8 cellular contexts compared by ENCODE assay signal in genomic region chr1:28775121-28775942, GRCh38. TPM values are rescaled to one million over a fixed set of nuclear protein-coding genes. Genes with fewer than 3 reads are reported as not detected.
A peak's percentile ranks its signal among the peaks of the same experiment; 100 is the strongest.
DNase-seq lines count a peak whose midpoint lies in the region; ATAC-seq, FAIRE-seq and TF ChIP-seq lines count a peak whose summit lies in the region.

No MANE protein-coding gene starts in this region.

- no peak for FAIRE-seq in kidney (lab: Jason Lieb, UNC)

- H3K4me3 ChIP-seq in mammary epithelial cell (replicated peaks in 1 of 3; ENCODE audit: insufficient read depth in 1 of 3, low read depth in 2 of 3, low read length in 3 of 3) (peak overlapping the region; percentile 14 to 41 (median 38)), kidney (ENCODE audit: low read length in 2 of 2) (peak overlapping the region; percentile 61 to 87), OCI-LY7 (ENCODE audit: low read depth, low read length, poor library complexity, severe bottlenecking) (no peak overlapping the region)

- DNase-seq in AG08396 (ENCODE audit: low spot score) (peak; percentile 58), mammary epithelial cell (peak; percentile 68), kidney (peak; percentile 92), NCI-H1694 (lab: John Stamatoyannopoulos, UW) (no peak), OCI-LY7 (ENCODE audit: low spot score) (no peak)
- DNase-seq in activated CD4-positive, CD25-positive, alpha-beta regulatory T cell treated with anti-CD3 and anti-CD28 coated beads, Interleukin-2, amount 50 U/mL, for 16 hours (ENCODE audit: low read depth, low spot score): peak; percentile 31
- peak; percentile 15 to 50 (median 22) for DNase-seq in stimulated activated CD4-positive, alpha-beta T cell treated with anti-CD3 and anti-CD28 coated beads, Interleukin-1b, Interleukin-23, amount 100 ng/mL, for 24 hours (ENCODE audit: low read depth in 4 of 4, low spot score in 1 of 4)

- dilution Hi-C loops in mammary epithelial cell (cut with HindIII; ENCODE audit: low sequenced_read_pairs): no loop called here

- H3K27me3 ChIP-seq in mammary epithelial cell (ENCODE audit: insufficient read depth, low read length): no peaks in the 10 kb centered on the region

- BruUV-seq in mammary epithelial cell (replicated peaks; lab: Mats Ljungman, UMichigan) (no TSS peak), OCI-LY7 (replicated peaks; lab: Mats Ljungman, UMichigan) (no TSS peak)

- H3K4me2 ChIP-seq in mammary epithelial cell (ENCODE audit: insufficient read depth, low read depth, low read length) (peak overlapping the region; percentile 73), OCI-LY7 (ENCODE audit: low read length) (no peak overlapping the region)

- POLR2A ChIA-PET in OCI-LY7 (lab: Charles Lee): interaction anchor here (0.6 kb wide), 1 partner anchor 22 kb away, joined by 3 read pairs; no protein-coding TSS in a partner anchor

- H3K4me1 ChIP-seq in mammary epithelial cell (ENCODE audit: insufficient read depth, low read length) (peaks cover 6% of the 10 kb centered on the region), kidney (ENCODE audit: control insufficient read depth in 1 of 2, insufficient read depth in 1 of 2, low read depth in 1 of 2, low read length in 2 of 2) (peaks cover 9 to 10% of the 10 kb centered on the region in 2 donors), OCI-LY7 (ENCODE audit: insufficient read depth, low read length, poor library complexity, severe bottlenecking) (no peaks in the 10 kb centered on the region)

- H3K9ac ChIP-seq in mammary epithelial cell (ENCODE audit: insufficient read depth, low read length): no peak overlapping the region
- H3K9ac ChIP-seq in kidney (ENCODE audit: low read length in 2 of 2): peak overlapping the region; percentile 22 to 67

- H4K20me1 ChIP-seq in mammary epithelial cell (ENCODE audit: insufficient read depth, low read length) (no peaks in the 10 kb centered on the region), OCI-LY7 (ENCODE audit: insufficient read depth, low read length) (peaks cover 5% of the 10 kb centered on the region; the same call in 1 of the 2 replicates)

- peaks cover 4% of the 10 kb centered on the region for H3K36me3 ChIP-seq in mammary epithelial cell (ENCODE audit: insufficient read depth, low read length)
- no peaks in the 10 kb centered on the region for H3K36me3 ChIP-seq in kidney (ENCODE audit: control insufficient read depth in 1 of 2, insufficient read depth in 2 of 2, low read length in 2 of 2)
- peaks cover 53% of the 10 kb centered on the region for H3K36me3 ChIP-seq in OCI-LY7 (ENCODE audit: insufficient read depth, low read length)

- H3K9me3 ChIP-seq in mammary epithelial cell (replicated peaks; ENCODE audit: insufficient read depth, low read length) (no peaks in the 10 kb centered on the region), kidney (ENCODE audit: control insufficient read depth in 1 of 2, low read length in 2 of 2) (no peaks in the 10 kb centered on the region), OCI-LY7 (ENCODE audit: low read length) (no peaks in the 10 kb centered on the region)

- WGBS in mammary epithelial cell (ENCODE audit: low coverage, missing lambda C conversion rate): 24% methylated on average over 23 of the region's 39 CpGs

- H3K27ac ChIP-seq in mammary epithelial cell (ENCODE audit: insufficient read depth, low read depth, low read length) (no peak overlapping the region), kidney (ENCODE audit: low read depth in 2 of 2, low read length in 2 of 2) (peak overlapping the region; percentile 7 to 41), OCI-LY7 (ENCODE audit: low read depth, low read length, poor library complexity, severe bottlenecking) (no peak overlapping the region)

- peak; percentile 58 for ATAC-seq in HG03280 (IDR thresholded peaks at IDR 0.05; ENCODE audit: unreplicated experiment)

- in situ Hi-C loops in mammary epithelial cell (cut with MboI; ENCODE audit: low sequenced_read_pairs in 2 of 2): loop anchor here in 1 of 2 donors (25.0 kb wide), 2 partner anchors 262 to 437 kb away; no protein-coding TSS in a partner anchor

- no peaks in the 10 kb centered on the region for H3K9me2 ChIP-seq in OCI-LY7 (ENCODE audit: insufficient read depth, low read length)

- peak in 1 of 2 donors; percentile 11 for TF ChIP-seq CTCF in mammary epithelial cell (conservative IDR thresholded peaks at IDR 0.05 in 1 of 2, IDR thresholded peaks at IDR 0.05 in 1 of 2; ENCODE audit: extremely low read depth in 1 of 2, insufficient read depth in 1 of 2, low read depth in 1 of 2, low read length in 2 of 2)
- no peak for TF ChIP-seq CTCF in kidney (IDR thresholded peaks at IDR 0.05; ENCODE audit: borderline replicate concordance, extremely low read depth, insufficient read depth)
- TF ChIP-seq CTCF in OCI-LY7 (conservative IDR thresholded peaks at IDR 0.05; ENCODE audit: low read length): no peak

- CTCF ChIA-PET in mammary epithelial cell (lab: Charles Lee; ENCODE audit: low non-redundant PET): interaction anchor here (0.5 to 0.8 kb wide), 4 partner anchors 38 to 132 kb away, joined by 3 to 22 read pairs (median 4); partner anchors contain the start of genes TAF12 and YTHDF2
- CTCF ChIA-PET in OCI-LY7 (lab: Charles Lee; ENCODE audit: unreplicated experiment): no interaction called here

- H3K79me2 ChIP-seq in mammary epithelial cell (ENCODE audit: insufficient read depth, low read length) (peaks cover 13% of the 10 kb centered on the region), OCI-LY7 (ENCODE audit: insufficient read depth, low read depth, low read length) (peaks cover 4% of the 10 kb centered on the region; the same call in 1 of the 2 replicates)

- peak overlapping the region; percentile 76 for H2AFZ ChIP-seq in mammary epithelial cell (ENCODE audit: low read depth, low read length)
- H2AFZ ChIP-seq in OCI-LY7 (ENCODE audit: low read length): no peak overlapping the region

- intact Hi-C loops in mammary epithelial cell (cut with micrococcal nuclease) (no loop called here), kidney (cut with DNase I) (no loop called here), OCI-LY7 (cut with micrococcal nuclease; ENCODE audit: unreplicated experiment) (no loop called here)

RNA-seq across cellular contexts. Expression of gene OPRD1, which starts 36.6 kb away (rescaled TPM):
- under 1 TPM in 1 of 2 donors, not detected in 1; 0.17 TPM for total RNA-seq in mammary epithelial cell
- not detected for polyA plus RNA-seq in mammary epithelial cell
- polyA minus RNA-seq in mammary epithelial cell: not detected
- total RNA-seq in kidney: not detected
- polyA plus RNA-seq in kidney (ENCODE audit: insufficient read depth, low read depth, low replicate concordance): not detected
- total RNA-seq in OCI-LY7 (2014; rRNA removed; shearing (Covaris generic)): not detected in 2 replicates
- total RNA-seq in OCI-LY7 (2022): not detected in 2 replicates

RNA-seq across cellular contexts. Expression of gene YTHDF2, which starts 38.6 kb away (rescaled TPM):
- total RNA-seq in mammary epithelial cell (10 to 100 TPM; 75.8 to 84.7 TPM), kidney (61.0 TPM), OCI-LY7 (2022) (82.6 and 83.6 TPM in 2 replicates)
- polyA plus RNA-seq in mammary epithelial cell (73.4 TPM), kidney (ENCODE audit: insufficient read depth, low read depth, low replicate concordance) (38.2 TPM)
- 115 TPM for polyA minus RNA-seq in mammary epithelial cell
- 46.6 and 57.9 TPM in 2 replicates for total RNA-seq in OCI-LY7 (2014; rRNA removed; shearing (Covaris generic))

Comparison
In these comparisons a context has a peak if more than half of its experiments do, and no peak if none do; other contexts are left out.
1. DNase-seq: peak in AG08396 (single experiment), activated CD4-positive, CD25-positive, alpha-beta regulatory T cell treated with anti-CD3 and anti-CD28 coated beads, Interleukin-2, amount 50 U/mL, for 16 hours (single experiment), mammary epithelial cell (single experiment), kidney (single experiment) and stimulated activated CD4-positive, alpha-beta T cell treated with anti-CD3 and anti-CD28 coated beads, Interleukin-1b, Interleukin-23, amount 100 ng/mL, for 24 hours (4 of 4); none in NCI-H1694 (single experiment) and OCI-LY7 (single experiment).
2. H3K27ac ChIP-seq: peak in kidney (2 of 2); none in mammary epithelial cell (single experiment) and OCI-LY7 (single experiment).